14 cellular contexts compared by ENCODE assay signal in genomic region chr21:26127918-26128317, GRCh38. TPM values are rescaled to one million over a fixed set of nuclear protein-coding genes. Genes with fewer than 3 reads are reported as not detected.
DNase-seq lines count a peak whose midpoint lies in the region; ATAC-seq, FAIRE-seq and TF ChIP-seq lines count a peak whose summit lies in the region.
"Had no signal": no experiment of that assay in that cellular context is flagged by ENCODE, and none has a peak within 500 bp of the region (broad histone marks: within the 10 kb centered on the region; RNA-seq: fewer than 3 reads in every experiment).

No MANE protein-coding gene starts in this region.

- peak overlapping the region; percentile 33 to 72 for H3K27ac ChIP-seq in liver (ENCODE audit: low read depth in 1 of 2, low read length in 2 of 2)
- no peak overlapping the region for H3K27ac ChIP-seq in HepG2 (ENCODE audit: extremely low read length, insufficient read depth, low read length)
- H3K27ac ChIP-seq in fibroblast of lung (ENCODE audit: insufficient read depth, low read length), result no peak overlapping the region
- H3K27ac ChIP-seq in mesodermal cell (ENCODE audit: low read depth, low read length, severe bottlenecking), result peak overlapping the region; percentile 38

- no peak for TF ChIP-seq POLR2A in HepG2 (IDR thresholded peaks at IDR 0.05; ENCODE audit: insufficient read depth in 1 of 2, low read depth in 2 of 2, low read length in 2 of 2)

- H3K4me2 ChIP-seq in HepG2 (ENCODE audit: low read depth, low read length), result no peak overlapping the region
- peak overlapping the region; percentile 51 for H3K4me2 ChIP-seq in fibroblast of lung (ENCODE audit: extremely low read depth, insufficient read depth, low read length)

- TF ChIP-seq RAD21 in liver (IDR thresholded peaks at IDR 0.05) (no peak), HepG2 (CRISPR knock-in tag; IDR thresholded peaks at IDR 0.05) (no peak)

- no peaks in the 10 kb centered on the region for H3K27me3 ChIP-seq in liver (ENCODE audit: control insufficient read depth in 4 of 4, insufficient read depth in 4 of 4, low read length in 3 of 4)
- H3K27me3 ChIP-seq in HepG2 (ENCODE audit: control insufficient read depth in 1 of 2, insufficient read depth in 2 of 2, low read length in 2 of 2), result no peaks in the 10 kb centered on the region
- H3K27me3 ChIP-seq in fibroblast of lung (ENCODE audit: control insufficient read depth, insufficient read depth, low read length), result no peaks in the 10 kb centered on the region

- WGBS in liver, result 40% methylated on average over 6 of the region's 6 CpGs
- WGBS in HepG2 (ENCODE audit: low lambda C conversion rate), result 50% methylated on average over 6 of the region's 6 CpGs
- 83 to 100% methylated on average over 2 to 5 of the region's 6 CpGs for WGBS in mesodermal cell (ENCODE audit: insufficient coverage in 2 of 2), 2 experiments

- intact Hi-C loops in HepG2 (cut with micrococcal nuclease; ENCODE audit: unreplicated experiment), result no loop called here

- DNase-seq in HepG2 (ENCODE audit: low spot score) (no peak), fibroblast of lung (ENCODE audit: low read depth in 2 of 2) (peak; percentile 54 to 70), OCI-M2 (lab: John Stamatoyannopoulos, UW; ENCODE audit: unreplicated experiment) (no peak), NCI-H1694 (lab: John Stamatoyannopoulos, UW) (no peak), AML-193 (lab: John Stamatoyannopoulos, UW) (no peak), NCI-H345 treated with DMSO at 0.1 percent for 48 hours (lab: John Stamatoyannopoulos, UW; ENCODE audit: unreplicated experiment) (no peak)
- DNase-seq: activated CD8-positive, alpha-beta T cell treated with anti-CD3 and anti-CD28 coated beads for 36 hours; GDM1; stimulated activated CD4-positive, alpha-beta T cell treated with anti-CD3 and anti-CD28 coated beads, Interleukin-1b, Interleukin-23, amount 100 ng/mL, for 48 hours; SW 1271 had no signal

- CTCF ChIA-PET in HepG2 (lab: Yijun Ruan, JAX; ENCODE audit: low intra/inter-chr PET ratio, low total read pairs), result no interaction called here

- in situ Hi-C loops in HepG2 (cut with HindIII; ENCODE audit: extremely low pct_ligation_motif_present, low pct_unique_long_range_greater_than_20kb), result no loop called here

- BruUV-seq in HepG2 (replicated peaks; lab: Mats Ljungman, UMichigan), result no TSS peak

- H3K4me1 ChIP-seq in liver (ENCODE audit: control insufficient read depth in 4 of 4, insufficient read depth in 4 of 4, low read length in 3 of 4) (peaks cover 4 to 37% (median 14%) of the 10 kb centered on the region in 4 donors), HepG2 (ENCODE audit: insufficient read depth, low read length) (peaks cover 48% of the 10 kb centered on the region), fibroblast of lung (ENCODE audit: control insufficient read depth, extremely low read depth, insufficient read depth, low read length) (peaks cover 9% of the 10 kb centered on the region), mesodermal cell (ENCODE audit: control insufficient read depth, insufficient read depth, low read length, poor library complexity, severe bottlenecking) (peaks cover 55% of the 10 kb centered on the region)

- TF ChIP-seq EP300 in HepG2 (IDR thresholded peaks at IDR 0.05; ENCODE audit: low read depth in 2 of 2, low read length in 2 of 2) (no peak), HepG2 (CRISPR knock-in tag; IDR thresholded peaks at IDR 0.05; ENCODE audit: borderline replicate concordance) (no peak)

- H4K20me1 ChIP-seq in HepG2 (ENCODE audit: insufficient read depth, low read length) (peaks cover 5% of the 10 kb centered on the region), fibroblast of lung (ENCODE audit: control insufficient read depth, extremely low read depth, insufficient read depth, low read length) (no peaks in the 10 kb centered on the region)

- POLR2A ChIA-PET in HepG2 (lab: Yijun Ruan, JAX), result no interaction called here

- H3K4me3 ChIP-seq in liver (ENCODE audit: low read depth in 1 of 3, low read length in 3 of 3) (no peak overlapping the region), HepG2 (replicated peaks in 1 of 3; ENCODE audit: insufficient read depth in 1 of 3, low read depth in 2 of 3, low read length in 3 of 3) (no peak overlapping the region), fibroblast of lung (replicated peaks in 1 of 4; ENCODE audit: control extremely low read depth in 1 of 4, insufficient read depth in 1 of 4, low read depth in 3 of 4, low read length in 4 of 4) (no peak overlapping the region), mesodermal cell (ENCODE audit: extremely low read depth, insufficient read depth, low read length, poor library complexity, severe bottlenecking) (no peak overlapping the region)
- H3K4me3 ChIP-seq: K562 had no signal

- H3K36me3 ChIP-seq in liver (ENCODE audit: control insufficient read depth in 4 of 4, insufficient read depth in 3 of 4, low read depth in 1 of 4, low read length in 3 of 4) (no peaks in the 10 kb centered on the region), HepG2 (replicated peaks in 1 of 2; ENCODE audit: control insufficient read depth in 1 of 2, insufficient read depth in 2 of 2, low read length in 2 of 2) (no peaks in the 10 kb centered on the region; a peak in 1 of 5 replicates), fibroblast of lung (ENCODE audit: control insufficient read depth, insufficient read depth, low read length) (no peaks in the 10 kb centered on the region), mesodermal cell (ENCODE audit: control insufficient read depth, insufficient read depth, low read length) (no peaks in the 10 kb centered on the region)

- H3K9me3 ChIP-seq in liver (ENCODE audit: control insufficient read depth in 4 of 4, low read length in 3 of 4) (no peaks in the 10 kb centered on the region), HepG2 (ENCODE audit: low read length) (no peaks in the 10 kb centered on the region), fibroblast of lung (ENCODE audit: control insufficient read depth, insufficient read depth, low read depth, low read length) (no peaks in the 10 kb centered on the region), mesodermal cell (ENCODE audit: control insufficient read depth, low read length) (no peaks in the 10 kb centered on the region)

- H2AFZ ChIP-seq in HepG2 (ENCODE audit: low read length) (no peak overlapping the region), fibroblast of lung (ENCODE audit: low read length) (no peak overlapping the region)

- no peak for TF ChIP-seq CTCF in liver (IDR thresholded peaks at IDR 0.05; ENCODE audit: low read depth, low read length, missing input control)
- no peak for TF ChIP-seq CTCF in HepG2 (CRISPR knock-in tag; IDR thresholded peaks at IDR 0.05)
- TF ChIP-seq CTCF in fibroblast of lung (conservative IDR thresholded peaks at IDR 0.05 in 1 of 2, IDR thresholded peaks at IDR 0.05 in 1 of 2; ENCODE audit: low read depth in 1 of 2, low read length in 2 of 2), result no peak

- H3K9ac ChIP-seq in liver (ENCODE audit: low read depth in 1 of 2, low read length in 2 of 2) (no peak overlapping the region), HepG2 (ENCODE audit: insufficient read depth, low read depth, low read length) (no peak overlapping the region), fibroblast of lung (ENCODE audit: insufficient read depth, low read length) (no peak overlapping the region)

- no peak for FAIRE-seq in HepG2 (lab: Jason Lieb, UNC)
- FAIRE-seq: A204.1, K562 had no signal

- H3K79me2 ChIP-seq in HepG2 (ENCODE audit: insufficient read depth, low read length) (peaks cover 46% of the 10 kb centered on the region), fibroblast of lung (ENCODE audit: control insufficient read depth, insufficient read depth, low read length) (peaks cover 45% of the 10 kb centered on the region)

- no peak for ATAC-seq in HepG2
- ATAC-seq: activated CD8-positive, alpha-beta T cell treated with anti-CD3 and anti-CD28 coated beads for 36 hours; K562 had no signal

TF ChIP-seq in liver, 16 proteins besides CTCF, POLR2A, EP300 and RAD21 (continues in another document):
- TF ChIP-seq NR2F2 (IDR thresholded peaks at IDR 0.05) (no peak), HNF4A (conservative IDR thresholded peaks at IDR 0.05) (no peak)

TF ChIP-seq in HepG2, 621 proteins besides CTCF, POLR2A, EP300 and RAD21 (continues in another document):
- TF ChIP-seq ZBTB20 (CRISPR knock-in tag; IDR thresholded peaks at IDR 0.05; ENCODE audit: borderline replicate concordance, low read depth) (no peak), ZKSCAN5 (CRISPR knock-in tag; IDR thresholded peaks at IDR 0.05) (no peak), FOXC1 (CRISPR knock-in tag; IDR thresholded peaks at IDR 0.05; ENCODE audit: borderline replicate concordance) (no peak), ATF7-NPFF (CRISPR knock-in tag; IDR thresholded peaks at IDR 0.05; ENCODE audit: low read depth) (no peak)

RNA-seq across cellular contexts. Expression of gene APP, which starts 42.7 kb away (rescaled TPM):
- total RNA-seq in liver (100 to 1,000 TPM in 1 of 2 donors, 10 to 100 TPM in 1; 57.0 to 201 TPM), HepG2 (2016; rRNA removed; fragmentation: Illumina TruSeq; extraction: Trizol) (33.6 and 70.6 TPM in 2 replicates), fibroblast of lung (569 and 633 TPM in 2 replicates)
- polyA plus RNA-seq in liver (100 to 1,000 TPM in 1 of 2 donors, 10 to 100 TPM in 1; 24.9 to 166 TPM), HepG2 (2011; rRNA removed) (262 and 315 TPM in 2 replicates), fibroblast of lung (828 and 1,088 TPM in 2 replicates)
- total RNA-seq in HepG2 (2016; cell fraction: cytosol; rRNA removed; fragmentation: Illumina TruSeq; extraction: Trizol; ENCODE audit: low read depth), result 4.5 and 4.6 TPM in 2 replicates
- 27.5 and 74.9 TPM in 2 replicates for total RNA-seq in HepG2 (2016; cell fraction: insoluble cytoplasmic fraction; rRNA removed; fragmentation: Illumina TruSeq; extraction: Trizol)
- total RNA-seq in HepG2 (2016; cell fraction: membrane; rRNA removed; fragmentation: Illumina TruSeq; extraction: Trizol), result 9.0 and 10.2 TPM in 2 replicates
- total RNA-seq in HepG2 (2016; cell fraction: nucleus; rRNA removed; fragmentation: Illumina TruSeq; extraction: Trizol), result 82.2 and 98.5 TPM in 2 replicates
- 227 and 358 TPM in 2 replicates for polyA plus RNA-seq in HepG2 (2011; cell fraction: cytosol; rRNA removed)
- polyA plus RNA-seq in HepG2 (2011; cell fraction: nucleus; rRNA removed), result 144 and 194 TPM in 2 replicates
- 183 and 345 TPM in 2 replicates for polyA plus RNA-seq in HepG2 (2012)
- 4.5 and 4.7 TPM in 2 replicates for polyA plus RNA-seq in HepG2 (2016; cell fraction: cytosol; fragmentation: Illumina TruSeq; extraction: Trizol; ENCODE audit: low read depth)
- 41.3 and 45.6 TPM in 2 replicates for polyA plus RNA-seq in HepG2 (2016; cell fraction: insoluble cytoplasmic fraction; fragmentation: Illumina TruSeq; extraction: Trizol; ENCODE audit: low read depth)
- polyA plus RNA-seq in HepG2 (2016; cell fraction: membrane; fragmentation: Illumina TruSeq; extraction: Trizol; ENCODE audit: low read depth), result 6.6 and 9.0 TPM in 2 replicates
- polyA plus RNA-seq in HepG2 (2016; cell fraction: nucleus; fragmentation: Illumina TruSeq; extraction: Trizol; ENCODE audit: insufficient read depth, low read depth), result 116 and 117 TPM in 2 replicates
- polyA minus RNA-seq in HepG2 (2011; rRNA and poly(A)+ RNA removed; ENCODE audit: low replicate concordance), result 307 and 343 TPM in 2 replicates
- polyA minus RNA-seq in HepG2 (2011; cell fraction: cytosol; rRNA and poly(A)+ RNA removed), result 128 and 205 TPM in 2 replicates
- polyA minus RNA-seq in HepG2 (2011; cell fraction: nucleus; rRNA and poly(A)+ RNA removed), result 217 and 256 TPM in 2 replicates
- polyA plus RNA-seq in fibroblast of lung (2012), result 433 and 638 TPM in 2 replicates
- 281 and 375 TPM in 2 replicates for polyA minus RNA-seq in fibroblast of lung (ENCODE audit: low replicate concordance)
- polyA plus RNA-seq in mesodermal cell (2013, experiment 1 of 2), result 546 TPM
- polyA plus RNA-seq in mesodermal cell (2013, experiment 2 of 2), result 502 TPM

Comparison
In these comparisons a context has a peak if more than half of its experiments do, and no peak if none do; other contexts are left out.
1. H3K27ac ChIP-seq: peak in liver (2 of 2) and mesodermal cell (single experiment); none in HepG2 (single experiment) and fibroblast of lung (single experiment).
2. DNase-seq: peak in fibroblast of lung (2 of 2); none in HepG2 (single experiment), OCI-M2 (single experiment), NCI-H1694 (single experiment), AML-193 (0 of 2) and NCI-H345 treated with DMSO at 0.1 percent for 48 hours (single experiment).